Comparison of ENCODE assay signal across 1 cellular context in genomic region chr17:81510798-81511549, GRCh38.
TF ChIP-seq lines count a peak whose summit lies in the region.

No MANE protein-coding gene starts in this region.

TF ChIP-seq in HepG2, 621 proteins besides CTCF, POLR2A, EP300 and RAD21 (continued from another document and continues in another):
- TF ChIP-seq, protein P1, sequence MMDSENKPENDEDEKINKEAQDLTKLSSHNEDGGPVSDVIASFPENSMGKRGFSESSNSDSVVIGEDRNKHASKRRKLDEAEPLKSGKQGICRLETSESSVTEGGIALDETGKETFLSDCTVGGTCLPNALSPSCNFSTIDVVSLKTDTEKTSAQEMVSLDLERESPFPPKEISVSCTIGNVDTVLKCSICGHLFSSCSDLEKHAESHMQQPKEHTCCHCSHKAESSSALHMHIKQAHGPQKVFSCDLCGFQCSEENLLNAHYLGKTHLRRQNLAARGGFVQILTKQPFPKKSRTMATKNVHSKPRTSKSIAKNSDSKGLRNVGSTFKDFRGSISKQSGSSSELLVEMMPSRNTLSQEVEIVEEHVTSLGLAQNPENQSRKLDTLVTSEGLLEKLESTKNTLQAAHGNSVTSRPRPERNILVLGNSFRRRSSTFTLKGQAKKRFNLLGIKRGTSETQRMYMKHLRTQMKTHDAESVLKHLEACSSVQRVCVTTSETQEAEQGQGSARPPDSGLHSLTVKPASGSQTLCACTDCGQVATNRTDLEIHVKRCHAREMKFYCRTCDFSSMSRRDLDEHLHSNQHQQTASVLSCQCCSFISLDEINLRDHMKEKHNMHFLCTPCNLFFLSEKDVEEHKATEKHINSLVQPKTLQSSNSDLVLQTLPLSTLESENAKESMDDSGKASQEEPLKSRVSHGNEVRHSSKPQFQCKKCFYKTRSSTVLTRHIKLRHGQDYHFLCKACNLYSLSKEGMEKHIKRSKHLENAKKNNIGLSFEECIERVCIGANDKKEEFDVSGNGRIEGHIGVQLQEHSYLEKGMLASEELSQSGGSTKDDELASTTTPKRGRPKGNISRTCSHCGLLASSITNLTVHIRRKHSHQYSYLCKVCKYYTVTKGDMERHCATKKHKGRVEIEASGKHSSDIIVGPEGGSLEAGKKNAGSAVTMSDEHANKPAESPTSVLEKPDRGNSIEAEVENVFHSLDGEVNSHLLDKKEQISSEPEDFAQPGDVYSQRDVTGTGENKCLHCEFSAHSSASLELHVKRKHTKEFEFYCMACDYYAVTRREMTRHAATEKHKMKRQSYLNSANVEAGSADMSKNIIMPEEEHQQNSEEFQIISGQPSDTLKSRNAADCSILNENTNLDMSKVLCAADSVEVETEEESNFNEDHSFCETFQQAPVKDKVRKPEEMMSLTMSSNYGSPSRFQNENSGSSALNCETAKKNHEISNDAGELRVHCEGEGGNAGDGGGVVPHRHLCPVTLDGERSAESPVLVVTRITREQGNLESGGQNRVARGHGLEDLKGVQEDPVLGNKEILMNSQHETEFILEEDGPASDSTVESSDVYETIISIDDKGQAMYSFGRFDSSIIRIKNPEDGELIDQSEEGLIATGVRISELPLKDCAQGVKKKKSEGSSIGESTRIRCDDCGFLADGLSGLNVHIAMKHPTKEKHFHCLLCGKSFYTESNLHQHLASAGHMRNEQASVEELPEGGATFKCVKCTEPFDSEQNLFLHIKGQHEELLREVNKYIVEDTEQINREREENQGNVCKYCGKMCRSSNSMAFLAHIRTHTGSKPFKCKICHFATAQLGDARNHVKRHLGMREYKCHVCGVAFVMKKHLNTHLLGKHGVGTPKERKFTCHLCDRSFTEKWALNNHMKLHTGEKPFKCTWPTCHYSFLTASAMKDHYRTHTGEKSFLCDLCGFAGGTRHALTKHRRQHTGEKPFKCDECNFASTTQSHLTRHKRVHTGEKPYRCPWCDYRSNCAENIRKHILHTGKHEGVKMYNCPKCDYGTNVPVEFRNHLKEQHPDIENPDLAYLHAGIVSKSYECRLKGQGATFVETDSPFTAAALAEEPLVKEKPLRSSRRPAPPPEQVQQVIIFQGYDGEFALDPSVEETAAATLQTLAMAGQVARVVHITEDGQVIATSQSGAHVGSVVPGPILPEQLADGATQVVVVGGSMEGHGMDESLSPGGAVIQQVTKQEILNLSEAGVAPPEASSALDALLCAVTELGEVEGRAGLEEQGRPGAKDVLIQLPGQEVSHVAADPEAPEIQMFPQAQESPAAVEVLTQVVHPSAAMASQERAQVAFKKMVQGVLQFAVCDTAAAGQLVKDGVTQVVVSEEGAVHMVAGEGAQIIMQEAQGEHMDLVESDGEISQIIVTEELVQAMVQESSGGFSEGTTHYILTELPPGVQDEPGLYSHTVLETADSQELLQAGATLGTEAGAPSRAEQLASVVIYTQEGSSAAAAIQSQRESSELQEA (CRISPR knock-in tag; IDR thresholded peaks at IDR 0.05; ENCODE audit: not compliant biosample characterization) = no peak
- TF ChIP-seq ZNF878 (CRISPR knock-in tag; IDR thresholded peaks at IDR 0.05) (no peak), ZNF879 (CRISPR knock-in tag; IDR thresholded peaks at IDR 0.05) (no peak), MTA3 (CRISPR knock-in tag; IDR thresholded peaks at IDR 0.05) (no peak), CREB1 (IDR thresholded peaks at IDR 0.05) (no peak), CREB1 (CRISPR knock-in tag; IDR thresholded peaks at IDR 0.05) (no peak), ZNF431 (CRISPR knock-in tag; IDR thresholded peaks at IDR 0.05; ENCODE audit: borderline replicate concordance, low read depth) (no peak), NBN (conservative IDR thresholded peaks at IDR 0.05) (no peak), HNF1B (CRISPR knock-in tag; IDR thresholded peaks at IDR 0.05) (no peak), ZNF468 (CRISPR knock-in tag; IDR thresholded peaks at IDR 0.05) (no peak), HHEX (CRISPR knock-in tag; IDR thresholded peaks at IDR 0.05) (no peak), ZNF496 (CRISPR knock-in tag; IDR thresholded peaks at IDR 0.05; ENCODE audit: insufficient replicate concordance) (no peak), POLR2AphosphoS2 (IDR thresholded peaks at IDR 0.05; ENCODE audit: low read depth, low read length) (no peak), TFAP4 (IDR thresholded peaks at IDR 0.05; ENCODE audit: borderline replicate concordance, low read depth) (no peak), NFRKB (IDR thresholded peaks at IDR 0.05) (no peak), MEF2D (CRISPR knock-in tag; IDR thresholded peaks at IDR 0.05) (no peak), TCF7 (IDR thresholded peaks at IDR 0.05; ENCODE audit: low read depth) (no peak), TEAD3 (CRISPR knock-in tag; optimal IDR thresholded peaks at IDR 0.05; ENCODE audit: borderline replicate concordance) (no peak), HNRNPK (IDR thresholded peaks at IDR 0.05; ENCODE audit: low read depth, low read length, poor library complexity, severe bottlenecking) (no peak), CHCHD3 (CRISPR knock-in tag; IDR thresholded peaks at IDR 0.05) (no peak), SNAPC5 (CRISPR knock-in tag; IDR thresholded peaks at IDR 0.05; ENCODE audit: borderline replicate concordance) (no peak), FOXK1 (CRISPR knock-in tag; IDR thresholded peaks at IDR 0.05; ENCODE audit: borderline replicate concordance, low read depth) (no peak), HNF4A (CRISPR knock-in tag; IDR thresholded peaks at IDR 0.05) (no peak), ZNF557 (CRISPR knock-in tag; IDR thresholded peaks at IDR 0.05) (no peak), ARNTL (CRISPR knock-in tag; IDR thresholded peaks at IDR 0.05) (no peak), ZNF124 (CRISPR knock-in tag; IDR thresholded peaks at IDR 0.05) (no peak), IRF2 (CRISPR knock-in tag; IDR thresholded peaks at IDR 0.05) (no peak), RXRB (CRISPR knock-in tag; IDR thresholded peaks at IDR 0.05; ENCODE audit: borderline replicate concordance) (0 out of 2 replicates have a peak, but pooled peaks have one; percentile 7)
- TF ChIP-seq, protein P2, sequence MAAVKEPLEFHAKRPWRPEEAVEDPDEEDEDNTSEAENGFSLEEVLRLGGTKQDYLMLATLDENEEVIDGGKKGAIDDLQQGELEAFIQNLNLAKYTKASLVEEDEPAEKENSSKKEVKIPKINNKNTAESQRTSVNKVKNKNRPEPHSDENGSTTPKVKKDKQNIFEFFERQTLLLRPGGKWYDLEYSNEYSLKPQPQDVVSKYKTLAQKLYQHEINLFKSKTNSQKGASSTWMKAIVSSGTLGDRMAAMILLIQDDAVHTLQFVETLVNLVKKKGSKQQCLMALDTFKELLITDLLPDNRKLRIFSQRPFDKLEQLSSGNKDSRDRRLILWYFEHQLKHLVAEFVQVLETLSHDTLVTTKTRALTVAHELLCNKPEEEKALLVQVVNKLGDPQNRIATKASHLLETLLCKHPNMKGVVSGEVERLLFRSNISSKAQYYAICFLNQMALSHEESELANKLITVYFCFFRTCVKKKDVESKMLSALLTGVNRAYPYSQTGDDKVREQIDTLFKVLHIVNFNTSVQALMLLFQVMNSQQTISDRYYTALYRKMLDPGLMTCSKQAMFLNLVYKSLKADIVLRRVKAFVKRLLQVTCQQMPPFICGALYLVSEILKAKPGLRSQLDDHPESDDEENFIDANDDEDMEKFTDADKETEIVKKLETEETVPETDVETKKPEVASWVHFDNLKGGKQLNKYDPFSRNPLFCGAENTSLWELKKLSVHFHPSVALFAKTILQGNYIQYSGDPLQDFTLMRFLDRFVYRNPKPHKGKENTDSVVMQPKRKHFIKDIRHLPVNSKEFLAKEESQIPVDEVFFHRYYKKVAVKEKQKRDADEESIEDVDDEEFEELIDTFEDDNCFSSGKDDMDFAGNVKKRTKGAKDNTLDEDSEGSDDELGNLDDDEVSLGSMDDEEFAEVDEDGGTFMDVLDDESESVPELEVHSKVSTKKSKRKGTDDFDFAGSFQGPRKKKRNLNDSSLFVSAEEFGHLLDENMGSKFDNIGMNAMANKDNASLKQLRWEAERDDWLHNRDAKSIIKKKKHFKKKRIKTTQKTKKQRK (IDR thresholded peaks at IDR 0.05; ENCODE audit: low read length) = no peak
- TF ChIP-seq, protein P3, sequence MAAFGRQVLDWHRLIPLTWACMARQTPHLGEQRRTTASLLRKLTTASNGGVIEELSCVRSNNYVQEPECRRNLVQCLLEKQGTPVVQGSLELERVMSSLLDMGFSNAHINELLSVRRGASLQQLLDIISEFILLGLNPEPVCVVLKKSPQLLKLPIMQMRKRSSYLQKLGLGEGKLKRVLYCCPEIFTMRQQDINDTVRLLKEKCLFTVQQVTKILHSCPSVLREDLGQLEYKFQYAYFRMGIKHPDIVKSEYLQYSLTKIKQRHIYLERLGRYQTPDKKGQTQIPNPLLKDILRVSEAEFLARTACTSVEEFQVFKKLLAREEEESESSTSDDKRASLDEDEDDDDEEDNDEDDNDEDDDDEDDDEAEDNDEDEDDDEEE (CRISPR knock-in tag; IDR thresholded peaks at IDR 0.05) = no peak
- TF ChIP-seq, protein P4, sequence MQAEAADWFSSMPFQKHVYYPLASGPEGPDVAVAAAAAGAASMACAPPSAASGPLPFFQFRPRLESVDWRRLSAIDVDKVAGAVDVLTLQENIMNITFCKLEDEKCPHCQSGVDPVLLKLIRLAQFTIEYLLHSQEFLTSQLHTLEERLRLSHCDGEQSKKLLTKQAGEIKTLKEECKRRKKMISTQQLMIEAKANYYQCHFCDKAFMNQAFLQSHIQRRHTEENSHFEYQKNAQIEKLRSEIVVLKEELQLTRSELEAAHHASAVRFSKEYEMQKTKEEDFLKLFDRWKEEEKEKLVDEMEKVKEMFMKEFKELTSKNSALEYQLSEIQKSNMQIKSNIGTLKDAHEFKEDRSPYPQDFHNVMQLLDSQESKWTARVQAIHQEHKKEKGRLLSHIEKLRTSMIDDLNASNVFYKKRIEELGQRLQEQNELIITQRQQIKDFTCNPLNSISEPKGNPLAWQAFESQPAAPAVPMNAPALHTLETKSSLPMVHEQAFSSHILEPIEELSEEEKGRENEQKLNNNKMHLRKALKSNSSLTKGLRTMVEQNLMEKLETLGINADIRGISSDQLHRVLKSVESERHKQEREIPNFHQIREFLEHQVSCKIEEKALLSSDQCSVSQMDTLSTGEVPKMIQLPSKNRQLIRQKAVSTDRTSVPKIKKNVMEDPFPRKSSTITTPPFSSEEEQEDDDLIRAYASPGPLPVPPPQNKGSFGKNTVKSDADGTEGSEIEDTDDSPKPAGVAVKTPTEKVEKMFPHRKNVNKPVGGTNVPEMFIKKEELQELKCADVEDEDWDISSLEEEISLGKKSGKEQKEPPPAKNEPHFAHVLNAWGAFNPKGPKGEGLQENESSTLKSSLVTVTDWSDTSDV (CRISPR knock-in tag; IDR thresholded peaks at IDR 0.05) = 0 out of 2 replicates have a peak, but pooled peaks have one; percentile 7
- TF ChIP-seq, protein P5, sequence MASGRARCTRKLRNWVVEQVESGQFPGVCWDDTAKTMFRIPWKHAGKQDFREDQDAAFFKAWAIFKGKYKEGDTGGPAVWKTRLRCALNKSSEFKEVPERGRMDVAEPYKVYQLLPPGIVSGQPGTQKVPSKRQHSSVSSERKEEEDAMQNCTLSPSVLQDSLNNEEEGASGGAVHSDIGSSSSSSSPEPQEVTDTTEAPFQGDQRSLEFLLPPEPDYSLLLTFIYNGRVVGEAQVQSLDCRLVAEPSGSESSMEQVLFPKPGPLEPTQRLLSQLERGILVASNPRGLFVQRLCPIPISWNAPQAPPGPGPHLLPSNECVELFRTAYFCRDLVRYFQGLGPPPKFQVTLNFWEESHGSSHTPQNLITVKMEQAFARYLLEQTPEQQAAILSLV (CRISPR knock-in tag; IDR thresholded peaks at IDR 0.05; ENCODE audit: borderline replicate concordance) = no peak
- TF ChIP-seq, protein P6, sequence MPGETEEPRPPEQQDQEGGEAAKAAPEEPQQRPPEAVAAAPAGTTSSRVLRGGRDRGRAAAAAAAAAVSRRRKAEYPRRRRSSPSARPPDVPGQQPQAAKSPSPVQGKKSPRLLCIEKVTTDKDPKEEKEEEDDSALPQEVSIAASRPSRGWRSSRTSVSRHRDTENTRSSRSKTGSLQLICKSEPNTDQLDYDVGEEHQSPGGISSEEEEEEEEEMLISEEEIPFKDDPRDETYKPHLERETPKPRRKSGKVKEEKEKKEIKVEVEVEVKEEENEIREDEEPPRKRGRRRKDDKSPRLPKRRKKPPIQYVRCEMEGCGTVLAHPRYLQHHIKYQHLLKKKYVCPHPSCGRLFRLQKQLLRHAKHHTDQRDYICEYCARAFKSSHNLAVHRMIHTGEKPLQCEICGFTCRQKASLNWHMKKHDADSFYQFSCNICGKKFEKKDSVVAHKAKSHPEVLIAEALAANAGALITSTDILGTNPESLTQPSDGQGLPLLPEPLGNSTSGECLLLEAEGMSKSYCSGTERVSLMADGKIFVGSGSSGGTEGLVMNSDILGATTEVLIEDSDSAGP (CRISPR knock-in tag; IDR thresholded peaks at IDR 0.05; ENCODE audit: borderline replicate concordance) = peak; percentile 39; the same call in 1 of the 2 replicates
- TF ChIP-seq, protein P7, sequence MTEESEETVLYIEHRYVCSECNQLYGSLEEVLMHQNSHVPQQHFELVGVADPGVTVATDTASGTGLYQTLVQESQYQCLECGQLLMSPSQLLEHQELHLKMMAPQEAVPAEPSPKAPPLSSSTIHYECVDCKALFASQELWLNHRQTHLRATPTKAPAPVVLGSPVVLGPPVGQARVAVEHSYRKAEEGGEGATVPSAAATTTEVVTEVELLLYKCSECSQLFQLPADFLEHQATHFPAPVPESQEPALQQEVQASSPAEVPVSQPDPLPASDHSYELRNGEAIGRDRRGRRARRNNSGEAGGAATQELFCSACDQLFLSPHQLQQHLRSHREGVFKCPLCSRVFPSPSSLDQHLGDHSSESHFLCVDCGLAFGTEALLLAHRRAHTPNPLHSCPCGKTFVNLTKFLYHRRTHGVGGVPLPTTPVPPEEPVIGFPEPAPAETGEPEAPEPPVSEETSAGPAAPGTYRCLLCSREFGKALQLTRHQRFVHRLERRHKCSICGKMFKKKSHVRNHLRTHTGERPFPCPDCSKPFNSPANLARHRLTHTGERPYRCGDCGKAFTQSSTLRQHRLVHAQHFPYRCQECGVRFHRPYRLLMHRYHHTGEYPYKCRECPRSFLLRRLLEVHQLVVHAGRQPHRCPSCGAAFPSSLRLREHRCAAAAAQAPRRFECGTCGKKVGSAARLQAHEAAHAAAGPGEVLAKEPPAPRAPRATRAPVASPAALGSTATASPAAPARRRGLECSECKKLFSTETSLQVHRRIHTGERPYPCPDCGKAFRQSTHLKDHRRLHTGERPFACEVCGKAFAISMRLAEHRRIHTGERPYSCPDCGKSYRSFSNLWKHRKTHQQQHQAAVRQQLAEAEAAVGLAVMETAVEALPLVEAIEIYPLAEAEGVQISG (CRISPR knock-in tag; IDR thresholded peaks at IDR 0.05) = no peak
